In genomic region chr1:225890346-225891228, GRCh38 we compare ENCODE assay signal across 1 cellular context.
TF ChIP-seq lines count a peak whose summit lies in the region.

No MANE protein-coding gene starts in this region.

TF ChIP-seq in HepG2, 621 proteins besides CTCF, POLR2A, EP300 and RAD21 (continued from another document):
- peak; percentile 40; the same call in 1 of the 2 replicates for TF ChIP-seq ZNF609 (CRISPR knock-in tag; IDR thresholded peaks at IDR 0.05; ENCODE audit: borderline replicate concordance)
- no peak for TF ChIP-seq HCFC1 (IDR thresholded peaks at IDR 0.05; ENCODE audit: low read depth, low read length)
- TF ChIP-seq GPBP1L1 (CRISPR knock-in tag; IDR thresholded peaks at IDR 0.05), result no peak
- no peak for TF ChIP-seq TRAFD1 (CRISPR knock-in tag; IDR thresholded peaks at IDR 0.05; ENCODE audit: borderline replicate concordance)
- TF ChIP-seq NR0B2 (CRISPR knock-in tag; IDR thresholded peaks at IDR 0.05), result no peak
- peak; percentile 50; the same call in 1 of the 2 replicates for TF ChIP-seq HIC2 (CRISPR knock-in tag; IDR thresholded peaks at IDR 0.05; ENCODE audit: low read depth)
- no peak for TF ChIP-seq ZNF709 (CRISPR knock-in tag; IDR thresholded peaks at IDR 0.05)
- peak; percentile 92 for TF ChIP-seq CREB1 (IDR thresholded peaks at IDR 0.05)
- peak; percentile 70 for TF ChIP-seq CREB1 (CRISPR knock-in tag; IDR thresholded peaks at IDR 0.05)
- peak; percentile 80 for TF ChIP-seq ZNF687 (CRISPR knock-in tag; IDR thresholded peaks at IDR 0.05)
- TF ChIP-seq ASH2L (IDR thresholded peaks at IDR 0.05; ENCODE audit: insufficient read length, low read depth, low read length), result peak; percentile 22
- no peak for TF ChIP-seq ZNF280D (CRISPR knock-in tag; IDR thresholded peaks at IDR 0.05)
- TF ChIP-seq MAX (IDR thresholded peaks at IDR 0.05), result 0 out of 2 replicates have a peak, but pooled peaks have one; percentile 19
- no peak for TF ChIP-seq SOX13 (IDR thresholded peaks at IDR 0.05)
- TF ChIP-seq SOX13 (CRISPR knock-in tag; conservative IDR thresholded peaks at IDR 0.05 in 1 of 2, IDR thresholded peaks at IDR 0.05 in 1 of 2), result peak in 1 of 2 experiments; percentile 43; a peak in 1 of 4 replicates
- TF ChIP-seq ZHX1 (CRISPR knock-in tag; IDR thresholded peaks at IDR 0.05; ENCODE audit: low read depth), result no peak
- 0 out of 2 replicates have a peak, but pooled peaks have one; percentile 14 for TF ChIP-seq FOSL2 (CRISPR knock-in tag; IDR thresholded peaks at IDR 0.05)
- no peak; the same call in 1 of the 2 replicates for TF ChIP-seq ARID4A (CRISPR knock-in tag; IDR thresholded peaks at IDR 0.05; ENCODE audit: borderline replicate concordance)
TF ChIP-seq in HepG2: peak in this region for 66.
